Comparison of ENCODE assay signal across 26 cellular contexts in the genomic region with DNA sequence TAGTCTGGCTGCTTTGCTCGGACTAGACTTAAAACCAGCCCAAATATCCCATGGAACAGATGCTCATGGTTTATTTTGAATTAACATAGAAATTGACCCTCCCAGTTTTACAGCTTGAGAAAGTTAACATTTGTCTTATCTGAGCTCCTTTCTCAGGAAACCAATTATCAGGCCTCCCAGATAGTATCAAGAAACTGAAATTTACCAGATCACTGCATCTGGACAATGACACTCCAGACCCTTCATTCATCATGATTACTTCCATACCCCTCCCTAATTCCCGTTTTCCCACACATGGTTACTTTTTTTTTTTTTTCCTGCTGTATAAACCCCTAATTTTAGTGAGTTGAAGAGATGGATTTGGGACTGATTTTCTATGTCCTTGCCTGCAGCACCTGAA.
"Had no signal": no experiment of that assay in that cellular context is flagged by ENCODE, and none has a peak within 500 bp of the region (broad histone marks: within the 10 kb centered on the region; RNA-seq: fewer than 3 reads in every experiment).

No MANE protein-coding gene starts in this region.

- ATAC-seq: natural killer cell; psoas muscle; right cardiac atrium; right lobe of liver; stimulated activated effector memory CD8-positive, alpha-beta T cell treated with anti-CD3 and anti-CD28 coated beads, Interleukin-12 subunit alpha, Interleukin-12 subunit beta, amount 100 ng/mL, for 72 hours; stimulated activated naive B cell treated with anti-CD40 and anti-IgM and Interleukin-4, amounts not matched to agents 10 μg/mL and 1 μg/mL and 100 μg/mL, for 72 hours had no signal

- H2AFZ ChIP-seq: neural progenitor cell, parathyroid adenoma had no signal

- H3K4me3 ChIP-seq: neural progenitor cell, ovary, psoas muscle, right lobe of liver, sigmoid colon, stomach, thoracic aorta, thyroid gland, tibial nerve, upper lobe of left lung, vagina had no signal

- H3K27ac ChIP-seq: neural progenitor cell, ovary, parathyroid adenoma, psoas muscle, right lobe of liver, sigmoid colon, stomach, thoracic aorta, thyroid gland, tibial nerve, upper lobe of left lung, vagina had no signal

- H3K36me3 ChIP-seq: neural progenitor cell, ovary, right lobe of liver, sigmoid colon, stomach, thoracic aorta, thyroid gland, tibial nerve, upper lobe of left lung, vagina had no signal

- H3K4me2 ChIP-seq: neural progenitor cell had no signal

- DNase-seq: natural killer cell; occipital lobe; ovary; posterior cingulate gyrus; psoas muscle; right cardiac atrium; right lobe of liver; sigmoid colon; small intestine; stimulated activated CD4-positive, alpha-beta T cell treated with anti-CD3 and anti-CD28 coated beads, Interleukin-15, amount 100 ng/mL, for 24 hours; stimulated activated CD4-positive, alpha-beta T cell treated with anti-CD3 and anti-CD28 coated beads, Interleukin-2, amount 100 ng/mL, for 24 hours; stimulated activated CD4-positive, alpha-beta T cell treated with anti-CD3 and anti-CD28 coated beads, Interleukin-2, amount 100 ng/mL, for 48 hours; stimulated activated CD4-positive, alpha-beta T cell treated with anti-CD3 and anti-CD28 coated beads, Interleukin-4, amount 100 ng/mL, for 24 hours; stimulated activated naive B cell treated with anti-CD40 and anti-IgM and Interleukin-4, amounts not matched to agents 10 μg/mL and 1 μg/mL and 100 μg/mL, for 72 hours; stimulated activated naive CD4-positive, alpha-beta T cell treated with Interleukin-2 at 50 U/mL for 16 hours; stomach; thyroid gland; trophoblast cell; upper lobe of left lung had no signal

- H3K9ac ChIP-seq: neural progenitor cell, parathyroid adenoma had no signal

- H3K79me2 ChIP-seq: parathyroid adenoma had no signal

- FAIRE-seq: small intestine, urothelium cell line had no signal

- H3K4me1 ChIP-seq: right lobe of liver, sigmoid colon, stomach, thyroid gland, tibial nerve, upper lobe of left lung, vagina had no signal

- H3K27me3 ChIP-seq: neural progenitor cell, ovary, right lobe of liver, sigmoid colon, stomach, thyroid gland, tibial nerve, upper lobe of left lung, vagina had no signal

- H3K9me3 ChIP-seq: ovary, psoas muscle, right lobe of liver, sigmoid colon, thoracic aorta, thyroid gland, tibial nerve, upper lobe of left lung, vagina had no signal
